9 cellular contexts compared by ENCODE assay signal in genomic region chr1:111594128-111594693, GRCh38. TPM values are rescaled to one million over a fixed set of nuclear protein-coding genes. Genes with fewer than 3 reads are reported as not detected.
A peak's percentile ranks its signal among the peaks of the same experiment; 100 is the strongest.
DNase-seq lines count a peak whose midpoint lies in the region; ATAC-seq and TF ChIP-seq lines count a peak whose summit lies in the region.
"Had no signal": no experiment of that assay in that cellular context is flagged by ENCODE, and none has a peak within 500 bp of the region (broad histone marks: within the 10 kb centered on the region; RNA-seq: fewer than 3 reads in every experiment).

No MANE protein-coding gene starts in this region.

- H3K9me3 ChIP-seq in T-helper 17 cell (ENCODE audit: control insufficient read depth, low read length, poor library complexity, severe bottlenecking), result no peaks in the 10 kb centered on the region
- H3K9me3 ChIP-seq in hepatocyte (ENCODE audit: low read depth), result no peaks in the 10 kb centered on the region
- H3K9me3 ChIP-seq in stomach, result no peaks in the 10 kb centered on the region

- peaks cover 86% of the 10 kb centered on the region for H3K4me1 Mint-ChIP-seq in activated CD4-positive, alpha-beta T cell treated with anti-CD3 and anti-CD28 coated beads for 36 hours
- peaks cover 54% of the 10 kb centered on the region for H3K4me1 Mint-ChIP-seq in T-helper 17 cell

- no peaks in the 10 kb centered on the region for H3K9me2 ChIP-seq in hepatocyte (replicated peaks; ENCODE audit: insufficient read depth)

- no peak overlapping the region for H3K4me2 ChIP-seq in hepatocyte

- H3K9me3 Mint-ChIP-seq in activated CD4-positive, alpha-beta T cell treated with anti-CD3 and anti-CD28 coated beads for 36 hours (ENCODE audit: low read depth), result no peaks in the 10 kb centered on the region

- H3K4me3 ChIP-seq in hepatocyte (no peak overlapping the region), stomach (no peak overlapping the region)

- H3K36me3 ChIP-seq in hepatocyte (replicated peaks; ENCODE audit: insufficient read depth, low read depth), result no peaks in the 10 kb centered on the region
- H3K36me3 ChIP-seq in stomach, result no peaks in the 10 kb centered on the region

- no peak for TF ChIP-seq POLR2A in stomach (IDR thresholded peaks at IDR 0.05)

- H2AFZ ChIP-seq in hepatocyte, result no peak overlapping the region

- H3K4me3 Mint-ChIP-seq in activated CD4-positive, alpha-beta T cell treated with anti-CD3 and anti-CD28 coated beads for 36 hours, result peak overlapping the region; percentile 21
- peak overlapping the region; percentile 43 for H3K4me3 Mint-ChIP-seq in T-helper 17 cell

- TF ChIP-seq CTCF in hepatocyte (IDR thresholded peaks at IDR 0.05; ENCODE audit: poor library complexity), result no peak
- TF ChIP-seq CTCF in stomach (IDR thresholded peaks at IDR 0.05), result no peak

- CTCF ChIA-PET in activated CD4-positive, alpha-beta T cell treated with anti-CD3 and anti-CD28 coated beads for 36 hours (lab: Charles Lee), result interaction anchor here (2.0 to 4.0 kb wide), 3 partner anchors 9 to 77 kb away, joined by 7 to 23 read pairs (median 9); no protein-coding TSS in a partner anchor

- H4K20me1 ChIP-seq in hepatocyte (ENCODE audit: insufficient read depth, poor library complexity, severe bottlenecking), result no peaks in the 10 kb centered on the region

- H3K27me3 ChIP-seq in hepatocyte, result no peaks in the 10 kb centered on the region
- no peaks in the 10 kb centered on the region for H3K27me3 ChIP-seq in stomach

- no peak for ATAC-seq in activated CD4-positive, alpha-beta T cell treated with anti-CD3 and anti-CD28 coated beads for 36 hours
- ATAC-seq in T-helper 17 cell (no peak), GM21825 (IDR thresholded peaks at IDR 0.05; ENCODE audit: unreplicated experiment) (no peak)

- POLR2A ChIA-PET in activated CD4-positive, alpha-beta T cell treated with anti-CD3 and anti-CD28 coated beads for 36 hours (lab: Charles Lee), result interaction anchor here (2.2 kb wide), 1 partner anchor 22 kb away, joined by 11 read pairs; no protein-coding TSS in a partner anchor

- no peaks in the 10 kb centered on the region for H3K36me3 Mint-ChIP-seq in activated CD4-positive, alpha-beta T cell treated with anti-CD3 and anti-CD28 coated beads for 36 hours (ENCODE audit: low read depth)
- peaks cover 2% of the 10 kb centered on the region for H3K36me3 Mint-ChIP-seq in T-helper 17 cell (ENCODE audit: low read depth)

- no peak for TF ChIP-seq EP300 in stomach (IDR thresholded peaks at IDR 0.05)

- H3K4me1 ChIP-seq in hepatocyte (ENCODE audit: insufficient read depth), result peaks cover 21% of the 10 kb centered on the region
- H3K4me1 ChIP-seq in stomach, result peaks cover 19 to 65% (median 49%) of the 10 kb centered on the region in 4 donors

- no peaks in the 10 kb centered on the region for H3K79me2 ChIP-seq in hepatocyte

- peak overlapping the region; percentile 81 for H3K27ac ChIP-seq in hepatocyte
- peak overlapping the region; percentile 16 to 85 (median 75) for H3K27ac ChIP-seq in stomach

- peak overlapping the region; percentile 95 for H3K27ac Mint-ChIP-seq in activated CD4-positive, alpha-beta T cell treated with anti-CD3 and anti-CD28 coated beads for 36 hours
- H3K27ac Mint-ChIP-seq in T-helper 17 cell, result peak overlapping the region; percentile 91

- no peak for DNase-seq in activated CD4-positive, alpha-beta T cell treated with anti-CD3 and anti-CD28 coated beads for 36 hours
- no peak for DNase-seq in activated CD4-positive, alpha-beta T cell treated with anti-CD3 and anti-CD28 coated beads, Interleukin-2, amount 50 U/mL, for 48 hours
- DNase-seq in T-helper 17 cell, result no peak
- DNase-seq in hepatocyte (ENCODE audit: low spot score), result no peak
- DNase-seq in stomach, result no peak
- DNase-seq in NCI-H526 treated with DMSO at 0.1 percent for 48 hours (lab: John Stamatoyannopoulos, UW), result no peak
- DNase-seq in islet precursor cell, result no peak
- DNase-seq: NCI-H526 had no signal

- WGBS in hepatocyte (ENCODE audit: low lambda C conversion rate, missing lambda C conversion rate), result 77% methylated on average over 5 of the region's 6 CpGs
- 67 to 70% (median 69%) methylated on average over 6 of the region's 6 CpGs for WGBS in stomach, 5 donors

- no peaks in the 10 kb centered on the region for H3K27me3 Mint-ChIP-seq in activated CD4-positive, alpha-beta T cell treated with anti-CD3 and anti-CD28 coated beads for 36 hours
- H3K27me3 Mint-ChIP-seq in T-helper 17 cell, result no peaks in the 10 kb centered on the region

- intact Hi-C loops in activated CD4-positive, alpha-beta T cell treated with anti-CD3 and anti-CD28 coated beads for 36 hours (cut with DNase I, micrococcal nuclease), result loop anchor here in 1 of 2 experiments (5.0 to 10.0 kb wide), 2 partner anchors 449 to 717 kb away; partner anchors contain the start of genes CEPT1 and DRAM2
- intact Hi-C loops in stomach (cut with DNase I; ENCODE audit: low total_unique reads), result no loop called here

RNA-seq across cellular contexts. Expression of gene RAP1A, which starts 25.4 kb away (rescaled TPM):
- total RNA-seq in activated CD4-positive, alpha-beta T cell treated with anti-CD3 and anti-CD28 coated beads for 36 hours, result 100 to 1,000 TPM; 182 to 214 TPM
- total RNA-seq in T-helper 17 cell (100 to 1,000 TPM; 109 to 112 TPM), hepatocyte (49.6 and 56.2 TPM in 2 replicates), stomach (100 to 1,000 TPM in 1 of 5 donors, 10 to 100 TPM in 4; 20.9 to 138 (median 65.5) TPM)
- polyA plus RNA-seq in hepatocyte (34.2 and 48.8 TPM in 2 replicates), stomach (100 to 1,000 TPM in 1 of 3 donors, 10 to 100 TPM in 2; 74.3 to 175 (median 96.4) TPM)
